Comparison of ENCODE assay signal across 9 cellular contexts in the genomic region with DNA sequence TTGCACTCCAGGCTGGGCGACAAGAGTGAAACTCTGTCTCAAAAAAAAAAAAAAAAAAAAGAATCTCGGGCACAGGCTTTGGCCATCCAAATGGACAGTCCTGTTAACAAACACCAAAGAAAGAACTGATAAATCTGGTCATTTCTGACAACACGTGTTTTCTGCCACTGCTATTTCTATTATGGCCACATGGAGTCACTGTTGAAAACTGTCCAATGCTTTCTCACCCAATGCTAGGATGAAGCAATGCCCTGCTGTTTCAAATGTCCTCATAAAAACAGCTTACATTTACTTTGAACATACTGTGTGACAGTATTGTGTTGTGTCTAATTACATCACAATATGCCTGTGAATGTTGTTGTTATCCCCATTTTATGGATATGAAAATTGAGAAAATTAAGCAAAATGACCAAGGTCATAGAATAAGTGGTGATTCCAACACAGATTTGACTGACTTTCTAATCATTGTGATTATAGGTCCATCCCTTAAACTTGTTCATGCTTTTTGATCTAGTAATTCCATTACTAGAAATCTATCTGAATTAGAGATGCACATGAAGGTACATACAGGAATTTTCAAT. TPM values are rescaled to one million over a fixed set of nuclear protein-coding genes. Genes with fewer than 3 reads are reported as not detected.
DNase-seq lines count a peak whose midpoint lies in the region; ATAC-seq, FAIRE-seq and TF ChIP-seq lines count a peak whose summit lies in the region.
"Had no signal": no experiment of that assay in that cellular context is flagged by ENCODE, and none has a peak within 500 bp of the region (broad histone marks: within the 10 kb centered on the region; RNA-seq: fewer than 3 reads in every experiment).

No MANE protein-coding gene starts in this region.

- H3K9me3 ChIP-seq in body of pancreas = no peaks in the 10 kb centered on the region
- no peaks in the 10 kb centered on the region for H3K9me3 ChIP-seq in keratinocyte (ENCODE audit: control insufficient read depth, low read depth, low read length)
- no peaks in the 10 kb centered on the region for H3K9me3 ChIP-seq in thoracic aorta
- H3K9me3 ChIP-seq: SJCRH30 had no signal

- no peak overlapping the region for H2AFZ ChIP-seq in keratinocyte (ENCODE audit: control insufficient read depth, low read length)

- H3K36me3 ChIP-seq in body of pancreas (replicated peaks in 1 of 2; ENCODE audit: insufficient read depth in 1 of 2, low read depth in 2 of 2) (no peaks in the 10 kb centered on the region), keratinocyte (ENCODE audit: control insufficient read depth in 2 of 2, extremely low read depth in 1 of 2, insufficient read depth in 2 of 2, low read length in 2 of 2) (no peaks in the 10 kb centered on the region), thoracic aorta (no peaks in the 10 kb centered on the region)
- H3K36me3 ChIP-seq: SJCRH30 had no signal

- intact Hi-C loops in body of pancreas (cut with DNase I) = loop anchor here (5.0 kb wide), 1 partner anchor 123 kb away; no protein-coding TSS in a partner anchor

- H3K4me2 ChIP-seq in keratinocyte (ENCODE audit: control insufficient read depth, extremely low read depth, insufficient read depth, low read depth, low read length) = no peak overlapping the region

- FAIRE-seq in GM19239 (lab: Jason Lieb, UNC) = peak; percentile 96
- FAIRE-seq in keratinocyte (lab: Jason Lieb, UNC) = peak; percentile 79

- DNase-seq in COLO829 (ENCODE audit: low spot score) (peak; percentile 71), GM19239 (ENCODE audit: insufficient read length, low spot score) (no peak), NB4 (ENCODE audit: low read depth) (peak; percentile 79), body of pancreas (peak; percentile 20 to 61 (median 27)), keratinocyte (ENCODE audit: low read depth, low spot score) (no peak), thoracic aorta (ENCODE audit: low spot score) (no peak), NCI-H2171 (lab: John Stamatoyannopoulos, UW) (no peak)
- no peak for DNase-seq in activated T-cell treated with anti-CD3 and anti-CD28 coated beads, Interleukin-2, amount 50 U/mL, for 1 hour

- TF ChIP-seq POLR2A in NB4 (IDR thresholded peaks at IDR 0.05; ENCODE audit: extremely low read depth, insufficient read length) = no peak
- TF ChIP-seq POLR2A in body of pancreas (IDR thresholded peaks at IDR 0.05) = no peak

- H3K79me2 ChIP-seq in keratinocyte (ENCODE audit: control insufficient read depth, insufficient read depth, low read length) = no peaks in the 10 kb centered on the region

- H3K27ac ChIP-seq in body of pancreas (no peak overlapping the region), keratinocyte (ENCODE audit: control insufficient read depth, insufficient read depth, low read length) (no peak overlapping the region), thoracic aorta (no peak overlapping the region)
- H3K27ac ChIP-seq: SJCRH30 had no signal

- H4K20me1 ChIP-seq in keratinocyte (ENCODE audit: control insufficient read depth, extremely low read depth, insufficient read depth, low read length) = no peaks in the 10 kb centered on the region

- H3K27me3 ChIP-seq in body of pancreas = no peaks in the 10 kb centered on the region
- no peaks in the 10 kb centered on the region for H3K27me3 ChIP-seq in keratinocyte (ENCODE audit: control insufficient read depth, extremely low read depth, insufficient read depth, low read length)
- no peaks in the 10 kb centered on the region for H3K27me3 ChIP-seq in thoracic aorta (replicated peaks; ENCODE audit: insufficient read depth)
- H3K27me3 ChIP-seq: SJCRH30 had no signal

- dilution Hi-C loops in keratinocyte (cut with MboI; ENCODE audit: extremely low pct_ligation_motif_present, low sequenced_read_pairs) = no loop called here

- WGBS in body of pancreas, 2 donors = 21 to 26% methylated on average over 3 of the region's 3 CpGs

- H3K4me1 ChIP-seq in body of pancreas (peaks cover 9% of the 10 kb centered on the region), keratinocyte (ENCODE audit: control insufficient read depth, extremely low read depth, insufficient read depth, low read length) (peaks cover 3% of the 10 kb centered on the region), thoracic aorta (ENCODE audit: control insufficient read depth in 1 of 2, low read depth in 2 of 2) (peaks cover 8 to 10% of the 10 kb centered on the region in 2 donors)
- H3K4me1 ChIP-seq: SJCRH30 had no signal

- TF ChIP-seq CTCF in NB4 (IDR thresholded peaks at IDR 0.05; ENCODE audit: low read depth, low read length) (peak; percentile 64), body of pancreas (IDR thresholded peaks at IDR 0.05) (peak; percentile 52 to 91 (median 88)), keratinocyte (optimal IDR thresholded peaks at IDR 0.05 in 1 of 3, IDR thresholded peaks at IDR 0.05 in 1 of 3, conservative IDR thresholded peaks at IDR 0.05 in 1 of 3; ENCODE audit: extremely low read depth in 1 of 3, insufficient read depth in 2 of 3, low read length in 3 of 3) (peak; percentile 65 to 87 (median 69)), thoracic aorta (IDR thresholded peaks at IDR 0.05) (peak; percentile 74)

- no peak overlapping the region for H3K4me3 ChIP-seq in NB4 (ENCODE audit: low read depth, low read length)
- H3K4me3 ChIP-seq in body of pancreas = no peak overlapping the region
- H3K4me3 ChIP-seq in keratinocyte (ENCODE audit: control insufficient read depth in 2 of 3, extremely low read depth in 1 of 3, insufficient read depth in 2 of 3, low read depth in 1 of 3, low read length in 3 of 3) = no peak overlapping the region
- H3K4me3 ChIP-seq in thoracic aorta = no peak overlapping the region
- H3K4me3 ChIP-seq: SJCRH30 had no signal

- ATAC-seq in body of pancreas (peak; percentile 85), thoracic aorta (ENCODE audit: insufficient number of reproducible peaks, low FRiP score, low read depth) (no peak)

- H3K9ac ChIP-seq in keratinocyte (ENCODE audit: control insufficient read depth, extremely low read depth, insufficient read depth, low read length) = no peak overlapping the region

- H3K9me1 ChIP-seq in keratinocyte (ENCODE audit: control insufficient read depth, extremely low read depth, insufficient read depth, low read length) = no peaks in the 10 kb centered on the region

RNA-seq across cellular contexts. Expression of gene MAP3K8, which starts 19.9 kb away (rescaled TPM):
- 10 to 100 TPM in 1 of 2 donors, 1 to 10 TPM in 1; 9.9 to 11.2 TPM for total RNA-seq in body of pancreas
- 0.88 to 4.9 TPM (median 4.0 TPM) in 3 replicates for polyA plus RNA-seq in keratinocyte
- polyA plus RNA-seq in keratinocyte (2011; ENCODE audit: low read depth) = 21.9 TPM
- polyA plus RNA-seq in keratinocyte (2011; cell fraction: cytosol; rRNA removed) = 1.2 TPM in 2 replicates
- 6.9 and 7.1 TPM in 2 replicates for polyA plus RNA-seq in keratinocyte (2011; cell fraction: nucleus; rRNA removed)
- polyA plus RNA-seq in keratinocyte (2012; ENCODE audit: low replicate concordance) = 0.85 and 28.0 TPM in 2 replicates
- polyA minus RNA-seq in keratinocyte = 3.2 to 5.0 TPM (median 4.5 TPM) in 3 replicates
- polyA minus RNA-seq in keratinocyte (2011; cell fraction: cytosol; rRNA and poly(A)+ RNA removed) = not detected
- 4.8 and 5.6 TPM in 2 replicates for polyA minus RNA-seq in keratinocyte (2011; cell fraction: nucleus; rRNA and poly(A)+ RNA removed)
- 10 to 100 TPM; 63.4 to 64.3 TPM for total RNA-seq in thoracic aorta

Comparison
In these comparisons a context has a peak if more than half of its experiments do, and no peak if none do; other contexts are left out.
1. DNase-seq: peak in COLO829 (single experiment), NB4 (single experiment) and body of pancreas (4 of 4); none in GM19239 (single experiment), keratinocyte (single experiment), thoracic aorta (single experiment), activated T-cell treated with anti-CD3 and anti-CD28 coated beads, Interleukin-2, amount 50 U/mL, for 1 hour (single experiment) and NCI-H2171 (single experiment).
2. RNA of gene MAP3K8, which starts 19.9 kb away (total RNA-seq): 63.4 to 64.3 TPM in thoracic aorta; 9.9 to 11.2 TPM in body of pancreas; every median in the first group is over 4 times any median in the second.
3. Peak in every context shown above with its lines, with median percentiles within 50 percentile points of each other: CTCF ChIP-seq.